17 cellular contexts compared by ENCODE assay signal in the genomic region with DNA sequence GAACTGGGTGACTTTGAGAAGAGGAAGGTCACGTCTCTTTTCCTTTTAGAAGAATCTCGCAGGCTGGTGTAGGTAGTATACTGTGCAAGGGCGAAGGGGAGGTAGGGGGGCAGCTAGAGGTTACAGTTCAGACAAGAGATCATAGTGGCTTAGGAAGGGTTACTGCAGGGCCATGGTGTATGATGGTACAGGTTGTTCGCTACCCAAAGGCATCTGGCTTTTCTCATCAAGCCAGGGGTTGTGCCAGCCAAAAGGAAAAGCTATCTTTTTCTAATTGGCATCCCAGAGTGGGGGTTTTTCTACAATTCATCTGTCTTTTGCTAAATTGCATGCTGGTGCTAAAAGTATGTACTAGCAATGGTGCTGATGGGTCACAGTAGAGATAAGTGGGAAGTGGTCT. TPM values are rescaled to one million over a fixed set of nuclear protein-coding genes. Genes with fewer than 3 reads are reported as not detected.
"Had no signal": no experiment of that assay in that cellular context is flagged by ENCODE, and none has a peak within 500 bp of the region (broad histone marks: within the 10 kb centered on the region; RNA-seq: fewer than 3 reads in every experiment).

No MANE protein-coding gene starts in this region.

- H3K4me3 ChIP-seq: heart right ventricle, lung had no signal

- DNase-seq: activated CD4-positive, alpha-beta T cell treated with anti-CD3 and anti-CD28 coated beads for 1 hour; activated CD4-positive, alpha-beta T cell treated with anti-CD3 and anti-CD28 coated beads, Interleukin-2, amount 50 U/mL, for 1 hour; activated CD8-positive, alpha-beta T cell treated with anti-CD3 and anti-CD28 coated beads, Interleukin-2, amount 10 ng/mL, durations not matched to agents 7 days and 5 days; activated gamma-delta T cell treated with Interleukin-2 at 50 U/mL for 16 hours; effector memory CD4-positive, alpha-beta T cell; heart right ventricle; natural killer cell; retina; stimulated activated CD4-positive, alpha-beta T cell treated with anti-CD3 and anti-CD28 coated beads, Interleukin-4, amount 100 ng/mL, for 24 hours; T-helper 9 cell had no signal

- H3K27me3 ChIP-seq: heart right ventricle had no signal

- ATAC-seq: activated CD8-positive, alpha-beta T cell treated with anti-CD3 and anti-CD28 coated beads, Interleukin-2, amount 10 ng/mL, durations not matched to agents 7 days and 5 days; esophagus mucosa; natural killer cell had no signal

- H3K36me3 ChIP-seq: heart right ventricle had no signal

- H3K9me3 ChIP-seq: heart right ventricle had no signal

- FAIRE-seq: astrocyte, colon, keratinocyte had no signal

RNA-seq across cellular contexts. Expression of a gene that starts 22.8 kb away (rescaled TPM):
- total RNA-seq: activated CD8-positive, alpha-beta T cell treated with anti-CD3 and anti-CD28 coated beads, Interleukin-2, amount 10 ng/mL, durations not matched to agents 7 days and 5 days; activated T-helper 1 cell treated with anti-CD3 and anti-CD28 coated beads, Interleukin-12 subunit alpha, Interleukin-12 subunit beta, Interleukin-2, Interleukin-4 antibody, amounts not matched to agents 30 ng/mL and 10 ng/mL and 1 ng/mL, durations not matched to agents 14 hours and 24 hours and 36 hours; T-helper 1 cell treated with Interleukin-12 subunit alpha and Interleukin-12 subunit beta and Interleukin-4 antibody, amounts not matched to agents 30 ng/mL and 1 ng/mL, for 36 hours had no signal
